Comparison of ENCODE assay signal across 19 cellular contexts in genomic region chr4:95516528-95517011, GRCh38. TPM values are rescaled to one million over a fixed set of nuclear protein-coding genes. Genes with fewer than 3 reads are reported as not detected.
A peak's percentile ranks its signal among the peaks of the same experiment; 100 is the strongest.
DNase-seq lines count a peak whose midpoint lies in the region; ATAC-seq, FAIRE-seq and TF ChIP-seq lines count a peak whose summit lies in the region.
"Had no signal": no experiment of that assay in that cellular context is flagged by ENCODE, and none has a peak within 500 bp of the region (broad histone marks: within the 10 kb centered on the region; RNA-seq: fewer than 3 reads in every experiment).

No MANE protein-coding gene starts in this region.

- no peak for TF ChIP-seq EP300 in K562 (IDR thresholded peaks at IDR 0.05; ENCODE audit: low read length)

- no peaks in the 10 kb centered on the region for H3K9me3 Mint-ChIP-seq in MCF 10A (ENCODE audit: unreplicated experiment)
- H3K9me3 Mint-ChIP-seq: activated naive CD8-positive, alpha-beta T cell treated with anti-CD3 and anti-CD28 coated beads for 36 hours; activated T-cell treated with anti-CD3 and anti-CD28 coated beads, Interleukin-2, amount 50 U/mL, for 24 hours; H9 had no signal

- BruUV-seq in mammary epithelial cell (replicated peaks; lab: Mats Ljungman, UMichigan) (no TSS peak), MCF 10A (replicated peaks; lab: Mats Ljungman, UMichigan) (no TSS peak), K562 (replicated peaks; lab: Mats Ljungman, UMichigan) (no TSS peak)

- no peaks in the 10 kb centered on the region for H3K9me1 ChIP-seq in K562 (ENCODE audit: control insufficient read depth, insufficient read depth, low read length)

- H4K20me1 ChIP-seq in mammary epithelial cell (ENCODE audit: insufficient read depth, low read length) (no peaks in the 10 kb centered on the region), K562 (replicated peaks; ENCODE audit: control insufficient read depth, insufficient read depth, low read length) (no peaks in the 10 kb centered on the region), hepatocyte (ENCODE audit: insufficient read depth, poor library complexity, severe bottlenecking) (no peaks in the 10 kb centered on the region)

- H3K4me1 ChIP-seq in mammary epithelial cell (ENCODE audit: insufficient read depth, low read length) (peaks cover under 1% of the 10 kb centered on the region), K562 (replicated peaks in 1 of 2; ENCODE audit: control insufficient read depth in 2 of 2, insufficient read depth in 2 of 2, low read length in 2 of 2) (no peaks in the 10 kb centered on the region), hepatocyte (ENCODE audit: insufficient read depth) (no peaks in the 10 kb centered on the region)

- H3K9me3 ChIP-seq in mammary epithelial cell (replicated peaks; ENCODE audit: insufficient read depth, low read length) (no peaks in the 10 kb centered on the region), K562 (replicated peaks; ENCODE audit: control insufficient read depth, insufficient read depth, low read depth, low read length) (no peaks in the 10 kb centered on the region), hepatocyte (ENCODE audit: low read depth) (no peaks in the 10 kb centered on the region)

- H3K36me3 ChIP-seq in mammary epithelial cell (ENCODE audit: insufficient read depth, low read length) (no peaks in the 10 kb centered on the region), K562 (ENCODE audit: control insufficient read depth, insufficient read depth, low read length) (no peaks in the 10 kb centered on the region), hepatocyte (replicated peaks; ENCODE audit: insufficient read depth, low read depth) (no peaks in the 10 kb centered on the region)
- H3K36me3 ChIP-seq: cardiac muscle cell had no signal

- in situ Hi-C loops in mammary epithelial cell (cut with MboI; ENCODE audit: low sequenced_read_pairs in 2 of 2) (no loop called here), K562 (cut with MboI) (loop anchor here (25.0 kb wide), 1 partner anchor 354 kb away; no protein-coding TSS in a partner anchor)

- H3K4me1 Mint-ChIP-seq in MCF 10A (ENCODE audit: insufficient read depth, unreplicated experiment): no peaks in the 10 kb centered on the region
- H3K4me1 Mint-ChIP-seq: activated naive CD8-positive, alpha-beta T cell treated with anti-CD3 and anti-CD28 coated beads for 36 hours; immature natural killer cell had no signal

- H2AFZ ChIP-seq in mammary epithelial cell (ENCODE audit: low read depth, low read length): peak overlapping the region; percentile 73
- 0 out of 2 replicates have a peak overlapping the region, but pooled peaks have one; percentile 16 for H2AFZ ChIP-seq in K562 (ENCODE audit: low read depth, low read length)
- peak overlapping the region; percentile 14 for H2AFZ ChIP-seq in hepatocyte

- no peak overlapping the region for H3K4me2 ChIP-seq in mammary epithelial cell (ENCODE audit: insufficient read depth, low read depth, low read length)
- no peak overlapping the region for H3K4me2 ChIP-seq in K562 (ENCODE audit: insufficient read depth, low read length)
- peak overlapping the region; percentile 46 for H3K4me2 ChIP-seq in hepatocyte

- TF ChIP-seq RAD21 in K562 (CRISPR knock-in tag; conservative IDR thresholded peaks at IDR 0.05 in 1 of 2, IDR thresholded peaks at IDR 0.05 in 1 of 2): no peak

- TF ChIP-seq POLR2A in K562 (conservative IDR thresholded peaks at IDR 0.05): no peak

- H3K4me3 ChIP-seq in mammary epithelial cell (replicated peaks in 1 of 3; ENCODE audit: insufficient read depth in 1 of 3, low read depth in 2 of 3, low read length in 3 of 3): no peak overlapping the region
- no peak overlapping the region for H3K4me3 ChIP-seq in K562
- no peak overlapping the region for H3K4me3 ChIP-seq in hepatocyte
- H3K4me3 ChIP-seq: cardiac muscle cell, SK-N-MC had no signal

- no peak for TF ChIP-seq CTCF in mammary epithelial cell (conservative IDR thresholded peaks at IDR 0.05 in 1 of 2, IDR thresholded peaks at IDR 0.05 in 1 of 2; ENCODE audit: extremely low read depth in 1 of 2, insufficient read depth in 1 of 2, low read depth in 1 of 2, low read length in 2 of 2)
- no peak for TF ChIP-seq CTCF in MCF 10A (IDR thresholded peaks at IDR 0.05; ENCODE audit: unreplicated experiment)
- TF ChIP-seq CTCF in K562 (IDR thresholded peaks at IDR 0.05 in 2 of 3, conservative IDR thresholded peaks at IDR 0.05 in 1 of 3; ENCODE audit: insufficient read depth in 2 of 3, low read depth in 1 of 3, low read length in 3 of 3): no peak
- no peak for TF ChIP-seq CTCF in hepatocyte (IDR thresholded peaks at IDR 0.05; ENCODE audit: poor library complexity)

- H3K79me2 ChIP-seq in mammary epithelial cell (ENCODE audit: insufficient read depth, low read length) (no peaks in the 10 kb centered on the region), K562 (ENCODE audit: control insufficient read depth, insufficient read depth, low read length) (no peaks in the 10 kb centered on the region), hepatocyte (no peaks in the 10 kb centered on the region)

- no peaks in the 10 kb centered on the region for H3K36me3 Mint-ChIP-seq in MCF 10A (ENCODE audit: insufficient read depth, unreplicated experiment)
- H3K36me3 Mint-ChIP-seq: activated naive CD8-positive, alpha-beta T cell treated with anti-CD3 and anti-CD28 coated beads for 36 hours had no signal

- CTCF ChIA-PET in mammary epithelial cell (lab: Charles Lee; ENCODE audit: low non-redundant PET): no interaction called here
- CTCF ChIA-PET in MCF 10A (lab: Yijun Ruan, JAX): no interaction called here
- CTCF ChIA-PET in K562 (lab: Yijun Ruan, JAX; ENCODE audit: low intra/inter-chr PET ratio): no interaction called here

- dilution Hi-C loops in mammary epithelial cell (cut with HindIII; ENCODE audit: low sequenced_read_pairs): no loop called here

- no peak overlapping the region for H3K27ac Mint-ChIP-seq in MCF 10A (ENCODE audit: low read depth, unreplicated experiment)
- H3K27ac Mint-ChIP-seq: activated naive CD8-positive, alpha-beta T cell treated with anti-CD3 and anti-CD28 coated beads for 36 hours; activated T-cell treated with anti-CD3 and anti-CD28 coated beads, Interleukin-2, amount 50 U/mL, for 24 hours; H9; immature natural killer cell had no signal

- no peak overlapping the region for H3K4me3 Mint-ChIP-seq in MCF 10A (ENCODE audit: unreplicated experiment)
- H3K4me3 Mint-ChIP-seq: activated naive CD8-positive, alpha-beta T cell treated with anti-CD3 and anti-CD28 coated beads for 36 hours; activated T-cell treated with anti-CD3 and anti-CD28 coated beads, Interleukin-2, amount 50 U/mL, for 24 hours; H9; immature natural killer cell had no signal

- DNase-seq in mammary epithelial cell (no peak), MCF 10A (ENCODE audit: unreplicated experiment) (no peak), K562 (ENCODE audit: extremely low read depth in 1 of 4, low spot score in 3 of 4) (no peak), hepatocyte (ENCODE audit: low spot score) (peak; percentile 7), substantia nigra (lab: John Stamatoyannopoulos, UW) (peak in 1 of 49 donors; percentile 17), NCI-H510A (lab: John Stamatoyannopoulos, UW) (no peak), NCI-H1694 (lab: John Stamatoyannopoulos, UW) (no peak), NCI-H1105 (lab: John Stamatoyannopoulos, UW) (no peak)
- DNase-seq: activated CD4-positive, alpha-beta T cell treated with anti-CD3 and anti-CD28 coated beads, Interleukin-2, amount 50 U/mL, for 48 hours; activated naive CD8-positive, alpha-beta T cell treated with anti-CD3 and anti-CD28 coated beads for 36 hours; activated T-cell treated with anti-CD3 and anti-CD28 coated beads, Interleukin-2, amount 50 U/mL, for 24 hours; H9; immature natural killer cell; NCI-H2171; stimulated activated CD4-positive, alpha-beta T cell treated with anti-CD3 and anti-CD28 coated beads, Interleukin-4, amount 100 ng/mL, for 4 hours had no signal

- POLR2A ChIA-PET in MCF 10A (lab: Yijun Ruan, JAX): no interaction called here
- POLR2A ChIA-PET in K562 (lab: Yijun Ruan, JAX): no interaction called here

- no peak for FAIRE-seq in K562 (lab: Jason Lieb, UNC)
- FAIRE-seq: GM12891 had no signal

- H3K9me2 ChIP-seq in hepatocyte (replicated peaks; ENCODE audit: insufficient read depth): no peaks in the 10 kb centered on the region

- no peak for ATAC-seq in K562
- ATAC-seq: sciatic nerve had no signal

- no peak overlapping the region for H3K27ac ChIP-seq in mammary epithelial cell (ENCODE audit: insufficient read depth, low read depth, low read length)
- no peak overlapping the region for H3K27ac ChIP-seq in K562 (ENCODE audit: extremely low read depth, low read depth, low read length)
- peak overlapping the region; percentile 64 for H3K27ac ChIP-seq in hepatocyte
- H3K27ac ChIP-seq in substantia nigra (ENCODE audit: low read depth, low read length, poor library complexity, severe bottlenecking): peak overlapping the region; percentile 41
- H3K27ac ChIP-seq: cardiac muscle cell, SK-N-MC had no signal

- WGBS in mammary epithelial cell (ENCODE audit: low coverage, missing lambda C conversion rate): 50% methylated on average over 10 of the region's 10 CpGs
- WGBS in K562 (ENCODE audit: insufficient coverage, low coverage, missing lambda C conversion rate): under 1% methylated on average over 10 of the region's 10 CpGs
- 60% methylated on average over 10 of the region's 10 CpGs for WGBS in hepatocyte (ENCODE audit: low lambda C conversion rate, missing lambda C conversion rate)

- no peak overlapping the region for H3K9ac ChIP-seq in mammary epithelial cell (ENCODE audit: insufficient read depth, low read length)
- no peak overlapping the region for H3K9ac ChIP-seq in K562 (ENCODE audit: insufficient read depth in 1 of 2, low read depth in 2 of 2, low read length in 2 of 2)

- intact Hi-C loops in mammary epithelial cell (cut with micrococcal nuclease): no loop called here
- intact Hi-C loops in MCF 10A (cut with micrococcal nuclease): no loop called here
- intact Hi-C loops in K562 (cut with micrococcal nuclease): no loop called here

- H3K27me3 ChIP-seq in mammary epithelial cell (ENCODE audit: insufficient read depth, low read length) (no peaks in the 10 kb centered on the region), K562 (ENCODE audit: control insufficient read depth in 2 of 2, insufficient read depth in 2 of 2, low read length in 2 of 2) (no peaks in the 10 kb centered on the region), hepatocyte (no peaks in the 10 kb centered on the region)
- H3K27me3 ChIP-seq: cardiac muscle cell had no signal

- H3K27me3 Mint-ChIP-seq in MCF 10A (ENCODE audit: insufficient read depth, unreplicated experiment): no peaks in the 10 kb centered on the region
- H3K27me3 Mint-ChIP-seq: activated naive CD8-positive, alpha-beta T cell treated with anti-CD3 and anti-CD28 coated beads for 36 hours; activated T-cell treated with anti-CD3 and anti-CD28 coated beads, Interleukin-2, amount 50 U/mL, for 24 hours had no signal

RNA-seq across cellular contexts. Expression of gene UNC5C, which starts 32.2 kb away (rescaled TPM):
- total RNA-seq in mammary epithelial cell (1 to 10 TPM; 4.5 to 9.8 TPM), MCF 10A (2022) (not detected in 2 replicates), K562 (2014; rRNA removed) (0.05 and 0.12 TPM in 2 replicates), K562 (2014; rRNA removed; fragmentation: Illumina TruSeq; extraction: Trizol) (0.03 and 0.04 TPM in 2 replicates), K562 (2015; rRNA removed; fragmentation: Illumina TruSeq; extraction: Trizol) (0.04 TPM in 2 replicates), K562 (2021) (0.02 TPM in 2 replicates), hepatocyte (15.9 and 16.0 TPM in 2 replicates)
- polyA plus RNA-seq in mammary epithelial cell (3.0 TPM), K562 (2011; rRNA removed) (0.10 and 0.99 TPM in 2 replicates), K562 (2014; fragmentation: Illumina TruSeq; extraction: Trizol) (0.03 TPM in 1 of 2 replicates, not detected in the other), K562 (2014; fragmentation: Nextera tagmentation; extraction: Ambion mirVana) (under 1 TPM in 1 of 2 experiments, not detected in 1; under 0.01 TPM), K562 (2014; rRNA removed) (0.01 TPM in 1 of 2 replicates, not detected in the other), hepatocyte (3.5 and 6.9 TPM in 2 replicates)
- polyA minus RNA-seq in mammary epithelial cell: 22.3 TPM
- not detected in 2 replicates for total RNA-seq in K562 (2011; cell fraction: chromatin; rRNA removed; ENCODE audit: low replicate concordance)
- under 0.01 TPM in 1 of 2 replicates, not detected in the other for total RNA-seq in K562 (2011; cell fraction: nucleolus; rRNA removed)
- not detected in 2 replicates for total RNA-seq in K562 (2011; cell fraction: nucleoplasm; rRNA removed)
- 0.01 and 1.0 TPM in 2 replicates for polyA plus RNA-seq in K562 (2011; cell fraction: cytosol; rRNA removed)
- polyA plus RNA-seq in K562 (2011; cell fraction: nucleus; rRNA removed): 0.11 and 0.98 TPM in 2 replicates
- 0.01 and 0.04 TPM in 2 replicates for polyA plus RNA-seq in K562 (2012)
- 0.11 and 4.3 TPM in 2 replicates for polyA minus RNA-seq in K562 (2011; rRNA and poly(A)+ RNA removed)
- polyA minus RNA-seq in K562 (2011; cell fraction: cytosol; rRNA and poly(A)+ RNA removed): 0.91 TPM in 1 of 2 replicates, not detected in the other
- polyA minus RNA-seq in K562 (2011; cell fraction: nucleus; rRNA and poly(A)+ RNA removed): 0.27 and 6.1 TPM in 2 replicates
- total RNA-seq: activated naive CD8-positive, alpha-beta T cell treated with anti-CD3 and anti-CD28 coated beads for 36 hours; H9 had no signal
- polyA plus RNA-seq: immature natural killer cell had no signal

Comparison
In these comparisons a context has a peak if more than half of its experiments do, and no peak if none do; other contexts are left out.
1. H2AFZ ChIP-seq: peak in every context shown above with its lines; median percentile 73 in mammary epithelial cell; 16 in K562; 14 in hepatocyte.
2. H3K27ac ChIP-seq: peak in hepatocyte (single experiment) and substantia nigra (single experiment); none in mammary epithelial cell (single experiment) and K562 (single experiment).